ENCODE assay signal across 1 cellular context in the genomic region with DNA sequence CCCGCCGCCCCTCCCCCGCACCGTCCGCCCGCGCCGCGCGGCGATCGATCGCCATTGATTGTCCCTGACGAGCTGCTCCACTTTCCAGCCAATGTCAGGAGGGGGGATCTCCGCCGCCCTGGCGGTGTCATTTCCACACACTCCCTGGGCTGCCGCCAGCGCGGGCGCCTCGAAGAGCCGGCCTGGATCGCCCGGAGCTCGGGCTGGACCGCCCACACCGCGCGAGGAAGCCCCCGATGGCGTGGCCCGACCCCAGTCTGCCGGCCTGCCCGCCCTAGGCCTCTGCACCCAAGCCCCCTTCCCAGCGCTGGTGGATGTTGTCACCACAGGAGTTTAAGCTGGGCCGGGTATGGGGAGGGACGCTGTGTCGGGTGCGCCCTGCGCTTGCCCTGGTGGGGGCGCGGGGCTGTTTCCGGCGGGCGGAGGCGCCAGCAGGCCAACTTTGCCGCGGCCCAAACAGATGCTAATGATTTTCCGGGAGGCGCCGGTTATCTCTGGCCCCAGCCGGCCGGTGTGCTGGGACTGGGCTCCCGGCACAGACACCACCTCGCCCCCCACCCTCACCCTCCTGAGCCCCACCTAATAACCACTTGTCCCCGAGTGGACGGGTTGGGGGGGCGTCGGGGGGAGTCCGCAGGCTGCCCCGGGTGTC.
A peak's percentile ranks its signal among the peaks of the same experiment; 100 is the strongest.
TF ChIP-seq lines count a peak whose summit lies in the region.

No MANE protein-coding gene starts in this region.

TF ChIP-seq in HepG2, 621 proteins besides CTCF, POLR2A, EP300 and RAD21 (continued from another document and continues in another):
- TF ChIP-seq, protein P1, sequence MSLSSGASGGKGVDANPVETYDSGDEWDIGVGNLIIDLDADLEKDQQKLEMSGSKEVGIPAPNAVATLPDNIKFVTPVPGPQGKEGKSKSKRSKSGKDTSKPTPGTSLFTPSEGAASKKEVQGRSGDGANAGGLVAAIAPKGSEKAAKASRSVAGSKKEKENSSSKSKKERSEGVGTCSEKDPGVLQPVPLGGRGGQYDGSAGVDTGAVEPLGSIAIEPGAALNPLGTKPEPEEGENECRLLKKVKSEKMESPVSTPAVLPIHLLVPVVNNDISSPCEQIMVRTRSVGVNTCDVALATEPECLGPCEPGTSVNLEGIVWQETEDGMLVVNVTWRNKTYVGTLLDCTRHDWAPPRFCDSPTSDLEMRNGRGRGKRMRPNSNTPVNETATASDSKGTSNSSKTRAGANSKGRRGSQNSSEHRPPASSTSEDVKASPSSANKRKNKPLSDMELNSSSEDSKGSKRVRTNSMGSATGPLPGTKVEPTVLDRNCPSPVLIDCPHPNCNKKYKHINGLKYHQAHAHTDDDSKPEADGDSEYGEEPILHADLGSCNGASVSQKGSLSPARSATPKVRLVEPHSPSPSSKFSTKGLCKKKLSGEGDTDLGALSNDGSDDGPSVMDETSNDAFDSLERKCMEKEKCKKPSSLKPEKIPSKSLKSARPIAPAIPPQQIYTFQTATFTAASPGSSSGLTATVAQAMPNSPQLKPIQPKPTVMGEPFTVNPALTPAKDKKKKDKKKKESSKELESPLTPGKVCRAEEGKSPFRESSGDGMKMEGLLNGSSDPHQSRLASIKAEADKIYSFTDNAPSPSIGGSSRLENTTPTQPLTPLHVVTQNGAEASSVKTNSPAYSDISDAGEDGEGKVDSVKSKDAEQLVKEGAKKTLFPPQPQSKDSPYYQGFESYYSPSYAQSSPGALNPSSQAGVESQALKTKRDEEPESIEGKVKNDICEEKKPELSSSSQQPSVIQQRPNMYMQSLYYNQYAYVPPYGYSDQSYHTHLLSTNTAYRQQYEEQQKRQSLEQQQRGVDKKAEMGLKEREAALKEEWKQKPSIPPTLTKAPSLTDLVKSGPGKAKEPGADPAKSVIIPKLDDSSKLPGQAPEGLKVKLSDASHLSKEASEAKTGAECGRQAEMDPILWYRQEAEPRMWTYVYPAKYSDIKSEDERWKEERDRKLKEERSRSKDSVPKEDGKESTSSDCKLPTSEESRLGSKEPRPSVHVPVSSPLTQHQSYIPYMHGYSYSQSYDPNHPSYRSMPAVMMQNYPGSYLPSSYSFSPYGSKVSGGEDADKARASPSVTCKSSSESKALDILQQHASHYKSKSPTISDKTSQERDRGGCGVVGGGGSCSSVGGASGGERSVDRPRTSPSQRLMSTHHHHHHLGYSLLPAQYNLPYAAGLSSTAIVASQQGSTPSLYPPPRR (CRISPR knock-in tag; IDR thresholded peaks at IDR 0.05; ENCODE audit: borderline replicate concordance): peak; percentile 77; the same call in 1 of the 2 replicates
- TF ChIP-seq, protein P2, sequence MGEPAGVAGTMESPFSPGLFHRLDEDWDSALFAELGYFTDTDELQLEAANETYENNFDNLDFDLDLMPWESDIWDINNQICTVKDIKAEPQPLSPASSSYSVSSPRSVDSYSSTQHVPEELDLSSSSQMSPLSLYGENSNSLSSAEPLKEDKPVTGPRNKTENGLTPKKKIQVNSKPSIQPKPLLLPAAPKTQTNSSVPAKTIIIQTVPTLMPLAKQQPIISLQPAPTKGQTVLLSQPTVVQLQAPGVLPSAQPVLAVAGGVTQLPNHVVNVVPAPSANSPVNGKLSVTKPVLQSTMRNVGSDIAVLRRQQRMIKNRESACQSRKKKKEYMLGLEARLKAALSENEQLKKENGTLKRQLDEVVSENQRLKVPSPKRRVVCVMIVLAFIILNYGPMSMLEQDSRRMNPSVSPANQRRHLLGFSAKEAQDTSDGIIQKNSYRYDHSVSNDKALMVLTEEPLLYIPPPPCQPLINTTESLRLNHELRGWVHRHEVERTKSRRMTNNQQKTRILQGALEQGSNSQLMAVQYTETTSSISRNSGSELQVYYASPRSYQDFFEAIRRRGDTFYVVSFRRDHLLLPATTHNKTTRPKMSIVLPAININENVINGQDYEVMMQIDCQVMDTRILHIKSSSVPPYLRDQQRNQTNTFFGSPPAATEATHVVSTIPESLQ (CRISPR knock-in tag; conservative IDR thresholded peaks at IDR 0.05): no peak
- no peak for TF ChIP-seq TRIM24 (CRISPR knock-in tag; IDR thresholded peaks at IDR 0.05)
- TF ChIP-seq, protein P3, sequence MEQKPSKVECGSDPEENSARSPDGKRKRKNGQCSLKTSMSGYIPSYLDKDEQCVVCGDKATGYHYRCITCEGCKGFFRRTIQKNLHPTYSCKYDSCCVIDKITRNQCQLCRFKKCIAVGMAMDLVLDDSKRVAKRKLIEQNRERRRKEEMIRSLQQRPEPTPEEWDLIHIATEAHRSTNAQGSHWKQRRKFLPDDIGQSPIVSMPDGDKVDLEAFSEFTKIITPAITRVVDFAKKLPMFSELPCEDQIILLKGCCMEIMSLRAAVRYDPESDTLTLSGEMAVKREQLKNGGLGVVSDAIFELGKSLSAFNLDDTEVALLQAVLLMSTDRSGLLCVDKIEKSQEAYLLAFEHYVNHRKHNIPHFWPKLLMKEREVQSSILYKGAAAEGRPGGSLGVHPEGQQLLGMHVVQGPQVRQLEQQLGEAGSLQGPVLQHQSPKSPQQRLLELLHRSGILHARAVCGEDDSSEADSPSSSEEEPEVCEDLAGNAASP (CRISPR knock-in tag; IDR thresholded peaks at IDR 0.05; ENCODE audit: borderline replicate concordance): peak; percentile 77
- no peak for TF ChIP-seq ZNF570 (CRISPR knock-in tag; IDR thresholded peaks at IDR 0.05; ENCODE audit: borderline replicate concordance)
- 0 out of 2 replicates have a peak, but pooled peaks have one; percentile 11 for TF ChIP-seq FOSL2 (CRISPR knock-in tag; IDR thresholded peaks at IDR 0.05)
- no peak for TF ChIP-seq ZNF138 (CRISPR knock-in tag; IDR thresholded peaks at IDR 0.05; ENCODE audit: low read depth)
- TF ChIP-seq, protein P4, sequence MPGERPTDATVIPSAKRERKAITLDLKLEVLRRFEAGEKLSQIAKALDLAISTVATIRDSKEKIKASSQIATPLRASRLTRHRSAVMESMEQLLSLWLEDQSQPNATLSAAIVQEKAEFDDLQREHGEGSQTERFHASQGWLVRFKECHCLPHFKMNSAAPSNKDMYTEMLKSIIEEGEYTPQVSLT (CRISPR knock-in tag; IDR thresholded peaks at IDR 0.05; ENCODE audit: borderline replicate concordance, low read depth): no peak
- TF ChIP-seq, protein P5, sequence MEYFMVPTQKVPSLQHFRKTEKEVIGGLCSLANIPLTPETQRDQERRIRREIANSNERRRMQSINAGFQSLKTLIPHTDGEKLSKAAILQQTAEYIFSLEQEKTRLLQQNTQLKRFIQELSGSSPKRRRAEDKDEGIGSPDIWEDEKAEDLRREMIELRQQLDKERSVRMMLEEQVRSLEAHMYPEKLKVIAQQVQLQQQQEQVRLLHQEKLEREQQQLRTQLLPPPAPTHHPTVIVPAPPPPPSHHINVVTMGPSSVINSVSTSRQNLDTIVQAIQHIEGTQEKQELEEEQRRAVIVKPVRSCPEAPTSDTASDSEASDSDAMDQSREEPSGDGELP (IDR thresholded peaks at IDR 0.05; ENCODE audit: borderline replicate concordance, low read depth): no peak
- TF ChIP-seq ZBTB38 (CRISPR knock-in tag; IDR thresholded peaks at IDR 0.05): peak; percentile 59
- TF ChIP-seq ZNF530 (CRISPR knock-in tag; IDR thresholded peaks at IDR 0.05; ENCODE audit: low read depth): no peak
- TF ChIP-seq ZNF20 (CRISPR knock-in tag; IDR thresholded peaks at IDR 0.05): no peak
- TF ChIP-seq, protein P6, sequence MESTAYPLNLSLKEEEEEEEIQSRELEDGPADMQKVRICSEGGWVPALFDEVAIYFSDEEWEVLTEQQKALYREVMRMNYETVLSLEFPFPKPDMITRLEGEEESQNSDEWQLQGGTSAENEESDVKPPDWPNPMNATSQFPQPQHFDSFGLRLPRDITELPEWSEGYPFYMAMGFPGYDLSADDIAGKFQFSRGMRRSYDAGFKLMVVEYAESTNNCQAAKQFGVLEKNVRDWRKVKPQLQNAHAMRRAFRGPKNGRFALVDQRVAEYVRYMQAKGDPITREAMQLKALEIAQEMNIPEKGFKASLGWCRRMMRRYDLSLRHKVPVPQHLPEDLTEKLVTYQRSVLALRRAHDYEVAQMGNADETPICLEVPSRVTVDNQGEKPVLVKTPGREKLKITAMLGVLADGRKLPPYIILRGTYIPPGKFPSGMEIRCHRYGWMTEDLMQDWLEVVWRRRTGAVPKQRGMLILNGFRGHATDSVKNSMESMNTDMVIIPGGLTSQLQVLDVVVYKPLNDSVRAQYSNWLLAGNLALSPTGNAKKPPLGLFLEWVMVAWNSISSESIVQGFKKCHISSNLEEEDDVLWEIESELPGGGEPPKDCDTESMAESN (CRISPR knock-in tag; conservative IDR thresholded peaks at IDR 0.05): peak; percentile 84; the same call in 1 of the 2 replicates
- TF ChIP-seq, protein P7, sequence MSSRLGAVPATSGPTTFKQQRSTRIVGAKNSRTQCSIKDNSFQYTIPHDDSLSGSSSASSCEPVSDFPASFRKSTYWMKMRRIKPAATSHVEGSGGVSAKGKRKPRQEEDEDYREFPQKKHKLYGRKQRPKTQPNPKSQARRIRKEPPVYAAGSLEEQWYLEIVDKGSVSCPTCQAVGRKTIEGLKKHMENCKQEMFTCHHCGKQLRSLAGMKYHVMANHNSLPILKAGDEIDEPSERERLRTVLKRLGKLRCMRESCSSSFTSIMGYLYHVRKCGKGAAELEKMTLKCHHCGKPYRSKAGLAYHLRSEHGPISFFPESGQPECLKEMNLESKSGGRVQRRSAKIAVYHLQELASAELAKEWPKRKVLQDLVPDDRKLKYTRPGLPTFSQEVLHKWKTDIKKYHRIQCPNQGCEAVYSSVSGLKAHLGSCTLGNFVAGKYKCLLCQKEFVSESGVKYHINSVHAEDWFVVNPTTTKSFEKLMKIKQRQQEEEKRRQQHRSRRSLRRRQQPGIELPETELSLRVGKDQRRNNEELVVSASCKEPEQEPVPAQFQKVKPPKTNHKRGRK (CRISPR knock-in tag; IDR thresholded peaks at IDR 0.05): 0 out of 2 replicates have a peak, but pooled peaks have one; percentile 37
- TF ChIP-seq ZNF343 (CRISPR knock-in tag; IDR thresholded peaks at IDR 0.05): no peak
- TF ChIP-seq POGZ (CRISPR knock-in tag; IDR thresholded peaks at IDR 0.05): peak; percentile 61
- TF ChIP-seq PLRG1 (conservative IDR thresholded peaks at IDR 0.05): no peak
- no peak for TF ChIP-seq ZNF33A (CRISPR knock-in tag; IDR thresholded peaks at IDR 0.05; ENCODE audit: borderline replicate concordance)
- no peak for TF ChIP-seq ZNF17 (CRISPR knock-in tag; IDR thresholded peaks at IDR 0.05)
- TF ChIP-seq, protein P8, sequence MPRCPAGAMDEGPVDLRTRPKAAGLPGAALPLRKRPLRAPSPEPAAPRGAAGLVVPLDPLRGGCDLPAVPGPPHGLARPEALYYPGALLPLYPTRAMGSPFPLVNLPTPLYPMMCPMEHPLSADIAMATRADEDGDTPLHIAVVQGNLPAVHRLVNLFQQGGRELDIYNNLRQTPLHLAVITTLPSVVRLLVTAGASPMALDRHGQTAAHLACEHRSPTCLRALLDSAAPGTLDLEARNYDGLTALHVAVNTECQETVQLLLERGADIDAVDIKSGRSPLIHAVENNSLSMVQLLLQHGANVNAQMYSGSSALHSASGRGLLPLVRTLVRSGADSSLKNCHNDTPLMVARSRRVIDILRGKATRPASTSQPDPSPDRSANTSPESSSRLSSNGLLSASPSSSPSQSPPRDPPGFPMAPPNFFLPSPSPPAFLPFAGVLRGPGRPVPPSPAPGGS (CRISPR knock-in tag; IDR thresholded peaks at IDR 0.05): peak; percentile 79; the same call in 1 of the 2 replicates
- no peak for TF ChIP-seq ZFP62 (CRISPR knock-in tag; IDR thresholded peaks at IDR 0.05)
- TF ChIP-seq FOXK2 (IDR thresholded peaks at IDR 0.05): no peak
- TF ChIP-seq, protein P9, sequence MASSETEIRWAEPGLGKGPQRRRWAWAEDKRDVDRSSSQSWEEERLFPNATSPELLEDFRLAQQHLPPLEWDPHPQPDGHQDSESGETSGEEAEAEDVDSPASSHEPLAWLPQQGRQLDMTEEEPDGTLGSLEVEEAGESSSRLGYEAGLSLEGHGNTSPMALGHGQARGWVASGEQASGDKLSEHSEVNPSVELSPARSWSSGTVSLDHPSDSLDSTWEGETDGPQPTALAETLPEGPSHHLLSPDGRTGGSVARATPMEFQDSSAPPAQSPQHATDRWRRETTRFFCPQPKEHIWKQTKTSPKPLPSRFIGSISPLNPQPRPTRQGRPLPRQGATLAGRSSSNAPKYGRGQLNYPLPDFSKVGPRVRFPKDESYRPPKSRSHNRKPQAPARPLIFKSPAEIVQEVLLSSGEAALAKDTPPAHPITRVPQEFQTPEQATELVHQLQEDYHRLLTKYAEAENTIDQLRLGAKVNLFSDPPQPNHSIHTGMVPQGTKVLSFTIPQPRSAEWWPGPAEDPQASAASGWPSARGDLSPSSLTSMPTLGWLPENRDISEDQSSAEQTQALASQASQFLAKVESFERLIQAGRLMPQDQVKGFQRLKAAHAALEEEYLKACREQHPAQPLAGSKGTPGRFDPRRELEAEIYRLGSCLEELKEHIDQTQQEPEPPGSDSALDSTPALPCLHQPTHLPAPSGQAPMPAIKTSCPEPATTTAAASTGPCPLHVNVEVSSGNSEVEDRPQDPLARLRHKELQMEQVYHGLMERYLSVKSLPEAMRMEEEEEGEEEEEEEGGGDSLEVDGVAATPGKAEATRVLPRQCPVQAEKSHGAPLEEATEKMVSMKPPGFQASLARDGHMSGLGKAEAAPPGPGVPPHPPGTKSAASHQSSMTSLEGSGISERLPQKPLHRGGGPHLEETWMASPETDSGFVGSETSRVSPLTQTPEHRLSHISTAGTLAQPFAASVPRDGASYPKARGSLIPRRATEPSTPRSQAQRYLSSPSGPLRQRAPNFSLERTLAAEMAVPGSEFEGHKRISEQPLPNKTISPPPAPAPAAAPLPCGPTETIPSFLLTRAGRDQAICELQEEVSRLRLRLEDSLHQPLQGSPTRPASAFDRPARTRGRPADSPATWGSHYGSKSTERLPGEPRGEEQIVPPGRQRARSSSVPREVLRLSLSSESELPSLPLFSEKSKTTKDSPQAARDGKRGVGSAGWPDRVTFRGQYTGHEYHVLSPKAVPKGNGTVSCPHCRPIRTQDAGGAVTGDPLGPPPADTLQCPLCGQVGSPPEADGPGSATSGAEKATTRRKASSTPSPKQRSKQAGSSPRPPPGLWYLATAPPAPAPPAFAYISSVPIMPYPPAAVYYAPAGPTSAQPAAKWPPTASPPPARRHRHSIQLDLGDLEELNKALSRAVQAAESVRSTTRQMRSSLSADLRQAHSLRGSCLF (CRISPR knock-in tag; IDR thresholded peaks at IDR 0.05; ENCODE audit: borderline replicate concordance): no peak
- TF ChIP-seq NR3C1 (CRISPR knock-in tag; IDR thresholded peaks at IDR 0.05): no peak
- TF ChIP-seq ZNF205 (CRISPR knock-in tag; IDR thresholded peaks at IDR 0.05): peak; percentile 63; the same call in 1 of the 2 replicates
- TF ChIP-seq, protein P10, sequence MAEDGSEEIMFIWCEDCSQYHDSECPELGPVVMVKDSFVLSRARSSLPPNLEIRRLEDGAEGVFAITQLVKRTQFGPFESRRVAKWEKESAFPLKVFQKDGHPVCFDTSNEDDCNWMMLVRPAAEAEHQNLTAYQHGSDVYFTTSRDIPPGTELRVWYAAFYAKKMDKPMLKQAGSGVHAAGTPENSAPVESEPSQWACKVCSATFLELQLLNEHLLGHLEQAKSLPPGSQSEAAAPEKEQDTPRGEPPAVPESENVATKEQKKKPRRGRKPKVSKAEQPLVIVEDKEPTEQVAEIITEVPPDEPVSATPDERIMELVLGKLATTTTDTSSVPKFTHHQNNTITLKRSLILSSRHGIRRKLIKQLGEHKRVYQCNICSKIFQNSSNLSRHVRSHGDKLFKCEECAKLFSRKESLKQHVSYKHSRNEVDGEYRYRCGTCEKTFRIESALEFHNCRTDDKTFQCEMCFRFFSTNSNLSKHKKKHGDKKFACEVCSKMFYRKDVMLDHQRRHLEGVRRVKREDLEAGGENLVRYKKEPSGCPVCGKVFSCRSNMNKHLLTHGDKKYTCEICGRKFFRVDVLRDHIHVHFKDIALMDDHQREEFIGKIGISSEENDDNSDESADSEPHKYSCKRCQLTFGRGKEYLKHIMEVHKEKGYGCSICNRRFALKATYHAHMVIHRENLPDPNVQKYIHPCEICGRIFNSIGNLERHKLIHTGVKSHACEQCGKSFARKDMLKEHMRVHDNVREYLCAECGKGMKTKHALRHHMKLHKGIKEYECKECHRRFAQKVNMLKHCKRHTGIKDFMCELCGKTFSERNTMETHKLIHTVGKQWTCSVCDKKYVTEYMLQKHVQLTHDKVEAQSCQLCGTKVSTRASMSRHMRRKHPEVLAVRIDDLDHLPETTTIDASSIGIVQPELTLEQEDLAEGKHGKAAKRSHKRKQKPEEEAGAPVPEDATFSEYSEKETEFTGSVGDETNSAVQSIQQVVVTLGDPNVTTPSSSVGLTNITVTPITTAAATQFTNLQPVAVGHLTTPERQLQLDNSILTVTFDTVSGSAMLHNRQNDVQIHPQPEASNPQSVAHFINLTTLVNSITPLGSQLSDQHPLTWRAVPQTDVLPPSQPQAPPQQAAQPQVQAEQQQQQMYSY (CRISPR knock-in tag; IDR thresholded peaks at IDR 0.05): peak; percentile 99
